ENCODE assay signal across 22 cellular contexts in the genomic region with DNA sequence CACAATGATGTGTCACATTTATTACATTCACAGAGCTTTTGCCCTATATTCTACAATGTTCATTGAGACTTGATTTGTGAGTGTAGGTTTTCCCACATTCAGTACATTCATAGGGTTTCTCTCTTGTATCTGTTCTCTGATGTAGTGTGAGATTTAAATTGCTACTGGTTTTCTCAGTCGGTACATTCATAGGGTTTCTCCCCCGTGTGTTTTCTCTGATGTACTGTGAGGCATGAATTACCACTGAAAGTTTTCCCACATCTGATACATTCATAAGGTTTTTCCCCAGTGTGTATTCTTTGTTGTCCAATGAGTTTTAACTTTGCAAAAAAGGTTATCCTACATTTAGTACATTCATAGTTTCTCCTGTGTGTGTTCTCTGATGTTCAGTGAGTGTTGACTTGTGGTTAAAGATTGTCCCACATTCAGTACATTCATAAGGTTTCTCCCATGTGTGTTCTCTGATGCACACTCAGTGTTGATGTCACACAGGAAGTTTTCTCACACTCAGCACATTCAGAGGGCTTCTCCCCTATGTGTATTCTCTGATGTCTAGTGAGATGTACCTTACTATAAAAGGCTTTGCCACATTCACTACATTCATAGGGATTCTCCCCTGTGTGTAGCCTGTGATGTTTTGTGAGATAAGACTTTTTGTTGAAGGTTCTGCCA.
DNase-seq lines count a peak whose midpoint lies in the region; ATAC-seq, FAIRE-seq and TF ChIP-seq lines count a peak whose summit lies in the region.
"Had no signal": no experiment of that assay in that cellular context is flagged by ENCODE, and none has a peak within 500 bp of the region (broad histone marks: within the 10 kb centered on the region; RNA-seq: fewer than 3 reads in every experiment).

No MANE protein-coding gene starts in this region.

- POLR2A ChIA-PET in K562 (lab: Yijun Ruan, JAX) = no interaction called here

- no peaks in the 10 kb centered on the region for H3K4me1 Mint-ChIP-seq in activated T-cell treated with anti-CD3 and anti-CD28 coated beads, Interleukin-2, amount 50 U/mL, for 72 hours (ENCODE audit: low read depth)
- no peaks in the 10 kb centered on the region for H3K4me1 Mint-ChIP-seq in activated T-cell treated with anti-CD3 and anti-CD28 coated beads, Interleukin-2, amount 50 U/mL, for 24 hours (ENCODE audit: low read depth)
- H3K4me1 Mint-ChIP-seq: B cell, GM23338, IgD-negative memory B cell had no signal

- H2AFZ ChIP-seq in K562 (ENCODE audit: low read depth, low read length) = no peak overlapping the region
- H2AFZ ChIP-seq: GM23338 had no signal

- H3K27me3 Mint-ChIP-seq in activated T-cell treated with anti-CD3 and anti-CD28 coated beads, Interleukin-2, amount 50 U/mL, for 72 hours (ENCODE audit: low read depth) = no peaks in the 10 kb centered on the region
- H3K27me3 Mint-ChIP-seq in activated T-cell treated with anti-CD3 and anti-CD28 coated beads, Interleukin-2, amount 50 U/mL, for 24 hours = no peaks in the 10 kb centered on the region
- H3K27me3 Mint-ChIP-seq: B cell, IgD-negative memory B cell had no signal

- peak; percentile 60 to 69 for ATAC-seq in activated T-cell treated with anti-CD3 and anti-CD28 coated beads, Interleukin-2, amount 50 U/mL, for 72 hours (replicated peaks in 1 of 2)
- ATAC-seq in K562 (no peak), mucosa of descending colon (no peak), sciatic nerve (no peak), HG03196 (IDR thresholded peaks at IDR 0.05; ENCODE audit: unreplicated experiment) (no peak)
- ATAC-seq: CD8-positive, alpha-beta T cell; GM12878; GM23338; HCT116 had no signal

- FAIRE-seq in K562 (lab: Jason Lieb, UNC) = no peak
- FAIRE-seq: GM12878 had no signal

- CTCF ChIA-PET in K562 (lab: Yijun Ruan, JAX; ENCODE audit: low intra/inter-chr PET ratio) = no interaction called here

- H3K9me3 ChIP-seq in K562 (replicated peaks; ENCODE audit: control insufficient read depth, insufficient read depth, low read depth, low read length) (no peaks in the 10 kb centered on the region), mucosa of descending colon (peaks cover 43% of the 10 kb centered on the region)

- H3K4me3 Mint-ChIP-seq in activated T-cell treated with anti-CD3 and anti-CD28 coated beads, Interleukin-2, amount 50 U/mL, for 72 hours = no peak overlapping the region
- no peak overlapping the region for H3K4me3 Mint-ChIP-seq in activated T-cell treated with anti-CD3 and anti-CD28 coated beads, Interleukin-2, amount 50 U/mL, for 24 hours
- H3K4me3 Mint-ChIP-seq: B cell; CD8-positive, alpha-beta T cell; GM23338; IgD-negative memory B cell had no signal

- 0% methylated on average over 2 of the region's 2 CpGs for WGBS in K562 (ENCODE audit: insufficient coverage, low coverage, missing lambda C conversion rate)

- no peak overlapping the region for H3K27ac ChIP-seq in K562 (ENCODE audit: extremely low read depth, low read depth, low read length)
- H3K27ac ChIP-seq: 22Rv1; BLaER1 treated with 17β-estradiol and CSF1 and Interleukin-3, amounts not matched to agents 10 nM and 100 nM; HL-60 had no signal

- H3K79me2 ChIP-seq in K562 (ENCODE audit: control insufficient read depth, insufficient read depth, low read length) = no peaks in the 10 kb centered on the region

- no peak overlapping the region for H3K4me3 ChIP-seq in NB4 (ENCODE audit: low read depth, low read length)
- no peak overlapping the region for H3K4me3 ChIP-seq in K562
- H3K4me3 ChIP-seq in mucosa of descending colon = no peak overlapping the region
- H3K4me3 ChIP-seq: BLaER1 treated with 17β-estradiol and CSF1 and Interleukin-3, amounts not matched to agents 10 nM and 100 nM; GM12878; GM23338 had no signal

- TF ChIP-seq CTCF in GM13976 (IDR thresholded peaks at IDR 0.05; ENCODE audit: borderline replicate concordance, control extremely low read depth, extremely low read depth, insufficient read depth, missing control alignments) (peak; percentile 1), NB4 (IDR thresholded peaks at IDR 0.05; ENCODE audit: low read depth, low read length) (no peak), K562 (IDR thresholded peaks at IDR 0.05 in 2 of 3, conservative IDR thresholded peaks at IDR 0.05 in 1 of 3; ENCODE audit: insufficient read depth in 2 of 3, low read depth in 1 of 3, low read length in 3 of 3) (no peak), mucosa of descending colon (IDR thresholded peaks at IDR 0.05) (no peak)

- no TSS peak for BruUV-seq in K562 (replicated peaks; lab: Mats Ljungman, UMichigan)

- no peaks in the 10 kb centered on the region for H4K20me1 ChIP-seq in K562 (replicated peaks; ENCODE audit: control insufficient read depth, insufficient read depth, low read length)
- H4K20me1 ChIP-seq: BLaER1 treated with 17β-estradiol and CSF1 and Interleukin-3, amounts not matched to agents 10 nM and 100 nM had no signal

- intact Hi-C loops in K562 (cut with micrococcal nuclease) = no loop called here
- intact Hi-C loops in mucosa of descending colon (cut with DNase I, micrococcal nuclease) = no loop called here
- intact Hi-C loops in sciatic nerve (cut with DNase I) = no loop called here

- H3K27me3 ChIP-seq in K562 (ENCODE audit: control insufficient read depth in 2 of 2, insufficient read depth in 2 of 2, low read length in 2 of 2) = no peaks in the 10 kb centered on the region
- H3K27me3 ChIP-seq: BLaER1 treated with 17β-estradiol and CSF1 and Interleukin-3, amounts not matched to agents 10 nM and 100 nM had no signal

- no peak overlapping the region for H3K9ac ChIP-seq in K562 (ENCODE audit: insufficient read depth in 1 of 2, low read depth in 2 of 2, low read length in 2 of 2)
- H3K9ac ChIP-seq: BLaER1 treated with 17β-estradiol and CSF1 and Interleukin-3, amounts not matched to agents 10 nM and 100 nM had no signal

- no peak overlapping the region for H3K4me2 ChIP-seq in K562 (ENCODE audit: insufficient read depth, low read length)
- H3K4me2 ChIP-seq: BLaER1 treated with 17β-estradiol and CSF1 and Interleukin-3, amounts not matched to agents 10 nM and 100 nM; GM23338 had no signal

- no peak for DNase-seq in activated T-cell treated with anti-CD3 and anti-CD28 coated beads, Interleukin-2, amount 50 U/mL, for 72 hours
- no peak for DNase-seq in activated T-cell treated with anti-CD3 and anti-CD28 coated beads, Interleukin-2, amount 50 U/mL, for 24 hours
- DNase-seq in GM13976 (ENCODE audit: low spot score) = no peak
- DNase-seq in NB4 (ENCODE audit: low read depth) = peak; percentile 34
- no peak for DNase-seq in K562 (ENCODE audit: extremely low read depth in 1 of 4, low spot score in 3 of 4)
- DNase-seq in mucosa of descending colon = no peak
- DNase-seq in sciatic nerve (ENCODE audit: low spot score) = no peak
- DNase-seq: Calu3; CD8-positive, alpha-beta T cell; DMS79 treated with DMSO at 0.1 percent for 48 hours; EL; H7; KG1 had no signal

- TF ChIP-seq EP300 in K562 (IDR thresholded peaks at IDR 0.05; ENCODE audit: low read length) = no peak

- TF ChIP-seq POLR2A in NB4 (IDR thresholded peaks at IDR 0.05; ENCODE audit: extremely low read depth, insufficient read length) (no peak), K562 (conservative IDR thresholded peaks at IDR 0.05) (no peak)

- no peaks in the 10 kb centered on the region for H3K9me1 ChIP-seq in K562 (ENCODE audit: control insufficient read depth, insufficient read depth, low read length)

- no peak for TF ChIP-seq RAD21 in K562 (CRISPR knock-in tag; conservative IDR thresholded peaks at IDR 0.05 in 1 of 2, IDR thresholded peaks at IDR 0.05 in 1 of 2)

- peaks cover 0 to 9% of the 10 kb centered on the region in 2 donors for H3K36me3 Mint-ChIP-seq in activated T-cell treated with anti-CD3 and anti-CD28 coated beads, Interleukin-2, amount 50 U/mL, for 72 hours (ENCODE audit: insufficient read depth in 2 of 2)
- H3K36me3 Mint-ChIP-seq in activated T-cell treated with anti-CD3 and anti-CD28 coated beads, Interleukin-2, amount 50 U/mL, for 24 hours (ENCODE audit: low read depth) = peaks cover 40% of the 10 kb centered on the region

- H3K36me3 ChIP-seq in K562 (ENCODE audit: control insufficient read depth, insufficient read depth, low read length) (no peaks in the 10 kb centered on the region), mucosa of descending colon (ENCODE audit: low read depth) (no peaks in the 10 kb centered on the region)

- in situ Hi-C loops in GM13976 (cut with MboI; ENCODE audit: low sequenced_read_pairs, unreplicated experiment) (no loop called here), K562 (cut with MboI) (no loop called here)

- H3K4me1 ChIP-seq in K562 (replicated peaks in 1 of 2; ENCODE audit: control insufficient read depth in 2 of 2, insufficient read depth in 2 of 2, low read length in 2 of 2) (no peaks in the 10 kb centered on the region; a peak in 1 of 5 replicates), mucosa of descending colon (ENCODE audit: low read depth) (no peaks in the 10 kb centered on the region)

- no peak overlapping the region for H3K27ac Mint-ChIP-seq in activated T-cell treated with anti-CD3 and anti-CD28 coated beads, Interleukin-2, amount 50 U/mL, for 72 hours
- H3K27ac Mint-ChIP-seq in activated T-cell treated with anti-CD3 and anti-CD28 coated beads, Interleukin-2, amount 50 U/mL, for 24 hours = no peak overlapping the region
- H3K27ac Mint-ChIP-seq: B cell; CD8-positive, alpha-beta T cell; GM23338; IgD-negative memory B cell had no signal

- peaks cover 7 to 20% of the 10 kb centered on the region in 2 donors for H3K9me3 Mint-ChIP-seq in activated T-cell treated with anti-CD3 and anti-CD28 coated beads, Interleukin-2, amount 50 U/mL, for 72 hours
- peaks cover 48% of the 10 kb centered on the region for H3K9me3 Mint-ChIP-seq in activated T-cell treated with anti-CD3 and anti-CD28 coated beads, Interleukin-2, amount 50 U/mL, for 24 hours

TF ChIP-seq in K562, 482 proteins besides CTCF, POLR2A, EP300 and RAD21:
- TF ChIP-seq ZNF75A (CRISPR knock-in tag; IDR thresholded peaks at IDR 0.05) = peak; percentile 69; the same call in 1 of the 2 replicates
- no peak for TF ChIP-seq MAFG (tag; conservative IDR thresholded peaks at IDR 0.05)

Comparison
In these comparisons a context has a peak if more than half of its experiments do, and no peak if none do; other contexts are left out.
1. ATAC-seq: peak in activated T-cell treated with anti-CD3 and anti-CD28 coated beads, Interleukin-2, amount 50 U/mL, for 72 hours (2 of 2); none in K562 (single experiment), mucosa of descending colon (single experiment), sciatic nerve (single experiment) and HG03196 (single experiment).